15 cellular contexts compared by ENCODE assay signal in the genomic region with DNA sequence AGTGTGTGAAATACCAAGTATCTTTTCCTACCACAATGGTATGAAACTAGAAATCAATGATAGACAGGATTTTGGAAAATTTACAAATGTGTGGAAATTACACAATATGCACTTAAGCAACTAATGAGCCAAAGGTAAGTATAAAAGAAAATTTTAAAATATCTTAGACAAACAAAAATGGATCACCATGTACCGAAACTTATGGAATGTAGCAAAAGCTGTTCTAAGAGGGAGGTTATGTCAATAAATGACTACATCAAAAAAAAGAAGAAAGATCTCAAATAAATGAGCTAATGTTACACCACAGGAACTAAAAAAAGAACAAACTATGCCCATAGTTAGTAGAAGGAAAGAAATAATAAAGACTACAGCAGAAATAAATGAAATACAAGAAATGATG.
DNase-seq lines count a peak whose midpoint lies in the region; ATAC-seq, FAIRE-seq and TF ChIP-seq lines count a peak whose summit lies in the region.
"Had no signal": no experiment of that assay in that cellular context is flagged by ENCODE, and none has a peak within 500 bp of the region (broad histone marks: within the 10 kb centered on the region; RNA-seq: fewer than 3 reads in every experiment).

No MANE protein-coding gene starts in this region.

- H3K9me3 ChIP-seq in body of pancreas (peaks cover 0 to 7% (median 0%) of the 10 kb centered on the region in 3 donors), HepG2 (ENCODE audit: low read length) (peaks cover 25% of the 10 kb centered on the region)
- H3K9me3 ChIP-seq: A549, Caco-2 had no signal

- POLR2A ChIA-PET in HepG2 (lab: Yijun Ruan, JAX) = no interaction called here

- in situ Hi-C loops in HepG2 (cut with HindIII; ENCODE audit: extremely low pct_ligation_motif_present, low pct_unique_long_range_greater_than_20kb) = no loop called here

- H3K27me3 ChIP-seq in body of pancreas (no peaks in the 10 kb centered on the region), HepG2 (ENCODE audit: control insufficient read depth in 1 of 2, insufficient read depth in 2 of 2, low read length in 2 of 2) (no peaks in the 10 kb centered on the region)
- H3K27me3 ChIP-seq: BLaER1 had no signal

- peak; percentile 35 for ATAC-seq in body of pancreas
- ATAC-seq in HepG2 = no peak
- ATAC-seq in GM18517 (IDR thresholded peaks at IDR 0.05; ENCODE audit: unreplicated experiment) = no peak
- ATAC-seq: A549, HCT116 had no signal

- TF ChIP-seq RAD21 in HepG2 (CRISPR knock-in tag; IDR thresholded peaks at IDR 0.05) = no peak

- DNase-seq in body of pancreas = no peak
- DNase-seq in epithelial cell of esophagus (ENCODE audit: low read depth) = peak; percentile 10
- DNase-seq in HepG2 (ENCODE audit: low spot score) = no peak
- no peak for DNase-seq in GOT3 (lab: John Stamatoyannopoulos, UW)
- no peak for DNase-seq in AG20443 (ENCODE audit: low spot score)
- DNase-seq: Caco-2; CD8-positive, alpha-beta memory T cell; DND-41; GDM1 had no signal

- intact Hi-C loops in body of pancreas (cut with DNase I) = no loop called here
- intact Hi-C loops in HepG2 (cut with micrococcal nuclease; ENCODE audit: unreplicated experiment) = no loop called here

- H2AFZ ChIP-seq in HepG2 (ENCODE audit: low read length) = no peak overlapping the region

- WGBS in body of pancreas, 2 donors = 10 to 15% methylated on average over 1 of the region's 1 CpG
- 0% methylated on average over 1 of the region's 1 CpG for WGBS in HepG2 (ENCODE audit: low lambda C conversion rate)

- no peaks in the 10 kb centered on the region for H4K20me1 ChIP-seq in HepG2 (ENCODE audit: insufficient read depth, low read length)
- H4K20me1 ChIP-seq: BLaER1 had no signal

- H3K36me3 ChIP-seq in body of pancreas (replicated peaks in 1 of 2; ENCODE audit: insufficient read depth in 1 of 2, low read depth in 2 of 2) = no peaks in the 10 kb centered on the region
- no peaks in the 10 kb centered on the region for H3K36me3 ChIP-seq in HepG2 (replicated peaks in 1 of 2; ENCODE audit: control insufficient read depth in 1 of 2, insufficient read depth in 2 of 2, low read length in 2 of 2)
- H3K36me3 ChIP-seq: BLaER1 had no signal

- H3K27ac ChIP-seq in body of pancreas = no peak overlapping the region
- no peak overlapping the region for H3K27ac ChIP-seq in HepG2 (ENCODE audit: extremely low read length, insufficient read depth, low read length)
- H3K27ac ChIP-seq: A549, BLaER1 had no signal

- H3K4me1 ChIP-seq in body of pancreas = no peaks in the 10 kb centered on the region
- no peaks in the 10 kb centered on the region for H3K4me1 ChIP-seq in HepG2 (ENCODE audit: insufficient read depth, low read length)
- H3K4me1 ChIP-seq: A549, BLaER1, Caco-2 had no signal

- TF ChIP-seq POLR2A in body of pancreas (IDR thresholded peaks at IDR 0.05) (no peak), HepG2 (IDR thresholded peaks at IDR 0.05; ENCODE audit: insufficient read depth in 1 of 2, low read depth in 2 of 2, low read length in 2 of 2) (no peak)

- CTCF ChIA-PET in HepG2 (lab: Yijun Ruan, JAX; ENCODE audit: low intra/inter-chr PET ratio, low total read pairs) = no interaction called here

- H3K4me3 ChIP-seq in body of pancreas (no peak overlapping the region), epithelial cell of esophagus (ENCODE audit: low read length) (no peak overlapping the region), HepG2 (replicated peaks in 1 of 3; ENCODE audit: insufficient read depth in 1 of 3, low read depth in 2 of 3, low read length in 3 of 3) (no peak overlapping the region)
- H3K4me3 ChIP-seq: A549, BLaER1 had no signal

- H3K9ac ChIP-seq in HepG2 (ENCODE audit: insufficient read depth, low read depth, low read length) = no peak overlapping the region
- H3K9ac ChIP-seq: BLaER1 had no signal

- BruUV-seq in HepG2 (replicated peaks; lab: Mats Ljungman, UMichigan) = no TSS peak

- H3K79me2 ChIP-seq in HepG2 (ENCODE audit: insufficient read depth, low read length) = no peaks in the 10 kb centered on the region

- no peak overlapping the region for H3K4me2 ChIP-seq in HepG2 (ENCODE audit: low read depth, low read length)
- H3K4me2 ChIP-seq: A549, BLaER1 had no signal

- no peak for FAIRE-seq in HepG2 (lab: Jason Lieb, UNC)
- FAIRE-seq: A549, GM12892, H54 had no signal

- TF ChIP-seq CTCF in body of pancreas (IDR thresholded peaks at IDR 0.05) = no peak
- no peak for TF ChIP-seq CTCF in epithelial cell of esophagus (IDR thresholded peaks at IDR 0.05; ENCODE audit: insufficient read depth, low read depth, low read length, missing control alignments)
- no peak for TF ChIP-seq CTCF in HepG2 (CRISPR knock-in tag; IDR thresholded peaks at IDR 0.05)

- TF ChIP-seq EP300 in HepG2 (IDR thresholded peaks at IDR 0.05; ENCODE audit: low read depth in 2 of 2, low read length in 2 of 2) (no peak), HepG2 (CRISPR knock-in tag; IDR thresholded peaks at IDR 0.05; ENCODE audit: borderline replicate concordance) (no peak)

TF ChIP-seq in HepG2, 621 proteins besides CTCF, POLR2A, EP300 and RAD21:
- TF ChIP-seq FOXA1 (IDR thresholded peaks at IDR 0.05) (peak; percentile 27; the same call in 1 of the 2 replicates), FOXA1 (CRISPR knock-in tag; IDR thresholded peaks at IDR 0.05) (no peak)
- TF ChIP-seq, protein P1, sequence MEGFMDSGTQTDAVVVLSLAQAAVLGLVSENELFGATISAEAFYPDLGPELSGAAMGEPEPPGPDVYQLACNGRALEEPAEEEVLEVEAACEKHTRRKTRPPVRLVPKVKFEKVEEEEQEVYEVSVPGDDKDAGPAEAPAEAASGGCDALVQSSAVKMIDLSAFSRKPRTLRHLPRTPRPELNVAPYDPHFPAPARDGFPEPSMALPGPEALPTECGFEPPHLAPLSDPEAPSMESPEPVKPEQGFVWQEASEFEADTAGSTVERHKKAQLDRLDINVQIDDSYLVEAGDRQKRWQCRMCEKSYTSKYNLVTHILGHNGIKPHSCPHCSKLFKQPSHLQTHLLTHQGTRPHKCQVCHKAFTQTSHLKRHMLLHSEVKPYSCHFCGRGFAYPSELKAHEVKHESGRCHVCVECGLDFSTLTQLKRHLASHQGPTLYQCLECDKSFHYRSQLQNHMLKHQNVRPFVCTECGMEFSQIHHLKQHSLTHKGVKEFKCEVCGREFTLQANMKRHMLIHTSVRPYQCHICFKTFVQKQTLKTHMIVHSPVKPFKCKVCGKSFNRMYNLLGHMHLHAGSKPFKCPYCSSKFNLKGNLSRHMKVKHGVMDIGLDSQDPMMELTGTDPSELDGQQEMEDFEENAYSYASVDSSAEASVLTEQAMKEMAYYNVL (CRISPR knock-in tag; IDR thresholded peaks at IDR 0.05; ENCODE audit: borderline replicate concordance) = no peak
